ENCODE assay signal across 13 cellular contexts in genomic region chr5:124724357-124725039, GRCh38.
DNase-seq lines count a peak whose midpoint lies in the region; ATAC-seq and TF ChIP-seq lines count a peak whose summit lies in the region.
"Had no signal": no experiment of that assay in that cellular context is flagged by ENCODE, and none has a peak within 500 bp of the region (broad histone marks: within the 10 kb centered on the region; RNA-seq: fewer than 3 reads in every experiment).

No MANE protein-coding gene starts in this region.

- no peaks in the 10 kb centered on the region for H3K9me3 Mint-ChIP-seq in memory B cell

- no peak for TF ChIP-seq POLR2A in GM18505 (IDR thresholded peaks at IDR 0.05; ENCODE audit: borderline replicate concordance, extremely low read depth, insufficient read depth, insufficient read length)

- H3K4me3 Mint-ChIP-seq in memory B cell, result peak overlapping the region; percentile 94
- H3K4me3 Mint-ChIP-seq: central memory CD8-positive, alpha-beta T cell had no signal

- no peak for DNase-seq in memory B cell (ENCODE audit: low spot score in 2 of 2)
- DNase-seq in DMS153 (lab: John Stamatoyannopoulos, UW), result no peak
- DNase-seq in GM19240 (ENCODE audit: insufficient read length, low spot score), result no peak
- DNase-seq in activated naive CD4-positive, alpha-beta T cell treated with Interleukin-2 at 50 U/mL for 16 hours, result no peak
- DNase-seq in NCI-H1417 treated with DMSO at 0.1 percent for 48 hours (lab: John Stamatoyannopoulos, UW), result no peak
- DNase-seq: activated CD4-positive, alpha-beta T cell treated with anti-CD3 and anti-CD28 coated beads for 1 hour; SIG-M5; trophoblast cell had no signal

- H3K36me3 Mint-ChIP-seq in memory B cell, result peaks cover 3% of the 10 kb centered on the region

- peaks cover 27% of the 10 kb centered on the region for H3K4me1 Mint-ChIP-seq in memory B cell
- H3K4me1 Mint-ChIP-seq: central memory CD8-positive, alpha-beta T cell had no signal

- peak; percentile 24 for ATAC-seq in GM18505 (IDR thresholded peaks at IDR 0.05; ENCODE audit: unreplicated experiment)
- peak; percentile 65 for ATAC-seq in GM21576 (IDR thresholded peaks at IDR 0.05; ENCODE audit: unreplicated experiment)
- ATAC-seq in HG03342 (IDR thresholded peaks at IDR 0.05; ENCODE audit: unreplicated experiment), result peak; percentile 42
- peak; percentile 14 for ATAC-seq in memory B cell (ENCODE audit: low read depth)
- ATAC-seq: sciatic nerve had no signal

- H3K27ac Mint-ChIP-seq in memory B cell, result peak overlapping the region; percentile 88

- H3K27me3 Mint-ChIP-seq in memory B cell, result no peaks in the 10 kb centered on the region
- H3K27me3 Mint-ChIP-seq: central memory CD8-positive, alpha-beta T cell had no signal

Comparison
In these comparisons a context has a peak if more than half of its experiments do, and no peak if none do; other contexts are left out.
1. ATAC-seq: peak in every context shown above with its lines; median percentile 65 in GM21576; 42 in HG03342; 24 in GM18505; 14 in memory B cell.